Comparison of ENCODE assay signal across 15 cellular contexts in the genomic region with DNA sequence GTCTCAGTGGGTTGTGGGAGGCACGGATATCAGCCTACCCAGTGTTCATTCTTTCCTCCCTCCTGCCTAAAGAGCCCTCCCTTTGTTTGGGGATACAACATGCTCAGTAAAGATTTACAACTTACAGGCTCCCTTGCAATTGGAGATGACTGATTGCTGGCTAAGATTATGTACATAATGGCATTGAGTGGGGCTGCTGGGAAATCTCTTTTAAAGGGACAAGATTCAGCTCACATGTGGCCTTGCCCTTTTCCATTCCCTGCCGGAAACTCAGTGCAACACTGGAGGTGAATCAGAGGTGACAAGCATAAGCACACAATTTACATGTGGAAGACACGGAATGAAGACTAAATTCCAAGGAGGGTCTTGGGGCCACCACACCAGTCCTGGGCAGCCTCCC.
DNase-seq lines count a peak whose midpoint lies in the region; ATAC-seq and TF ChIP-seq lines count a peak whose summit lies in the region.
"Had no signal": no experiment of that assay in that cellular context is flagged by ENCODE, and none has a peak within 500 bp of the region (broad histone marks: within the 10 kb centered on the region; RNA-seq: fewer than 3 reads in every experiment).

No MANE protein-coding gene starts in this region.

- DNase-seq in NCI-H748 (lab: John Stamatoyannopoulos, UW; ENCODE audit: unreplicated experiment): peak; percentile 1
- no peak for DNase-seq in NCI-H748 treated with DMSO at 0.1 percent for 48 hours (lab: John Stamatoyannopoulos, UW)
- DNase-seq in GM23338 (ENCODE audit: low spot score): no peak
- DNase-seq in WTC11 (ENCODE audit: low spot score): no peak
- no peak for DNase-seq in neural progenitor cell (ENCODE audit: low spot score)
- no peak for DNase-seq in activated naive CD4-positive, alpha-beta T cell treated with anti-CD3 and anti-CD28 coated beads for 36 hours
- DNase-seq in mesendoderm: no peak
- DNase-seq: 8988T; Calu3; CD8-positive, alpha-beta T cell; DMS79 treated with DMSO at 0.1 percent for 48 hours; HCEC 1CT had no signal

- H3K36me3 ChIP-seq in GM23338 (ENCODE audit: insufficient read depth) (no peaks in the 10 kb centered on the region), neural progenitor cell (no peaks in the 10 kb centered on the region), mesendoderm (ENCODE audit: control insufficient read depth, insufficient read depth, low read length) (no peaks in the 10 kb centered on the region)
- H3K36me3 ChIP-seq: BLaER1 treated with 17β-estradiol and CSF1 and Interleukin-3, amounts not matched to agents 10 nM and 100 nM had no signal

- no peak overlapping the region for H2AK5ac ChIP-seq in mesendoderm (ENCODE audit: low read length)

- peak overlapping the region; percentile 56; the same call in 1 of the 2 replicates for H3K27ac Mint-ChIP-seq in GM23338
- peak overlapping the region; percentile 27; the same call in 1 of the 2 replicates for H3K27ac Mint-ChIP-seq in WTC11
- H3K27ac Mint-ChIP-seq in neural progenitor cell: no peak overlapping the region
- H3K27ac Mint-ChIP-seq in activated naive CD4-positive, alpha-beta T cell treated with anti-CD3 and anti-CD28 coated beads for 36 hours: no peak overlapping the region
- H3K27ac Mint-ChIP-seq: CD8-positive, alpha-beta T cell had no signal

- H3K18ac ChIP-seq in mesendoderm (ENCODE audit: low read length): no peak overlapping the region

- no peak overlapping the region for H3K56ac ChIP-seq in mesendoderm (ENCODE audit: low read length)

- ATAC-seq in GM23338: no peak
- ATAC-seq in WTC11: no peak
- ATAC-seq: CD8-positive, alpha-beta T cell; GM12878 had no signal

- no peaks in the 10 kb centered on the region for H3K79me2 ChIP-seq in GM23338 (replicated peaks; ENCODE audit: insufficient read depth)
- no peaks in the 10 kb centered on the region for H3K79me2 ChIP-seq in neural progenitor cell (ENCODE audit: low read depth)
- no peaks in the 10 kb centered on the region for H3K79me2 ChIP-seq in mesendoderm (ENCODE audit: control insufficient read depth, insufficient read depth, low read length)

- no peaks in the 10 kb centered on the region for H3K9me3 ChIP-seq in neural progenitor cell (ENCODE audit: low read depth)
- H3K9me3 ChIP-seq: BLaER1 treated with 17β-estradiol and CSF1 and Interleukin-3, amounts not matched to agents 10 nM and 100 nM had no signal

- no peak overlapping the region for H4K8ac ChIP-seq in mesendoderm (ENCODE audit: low read depth, low read length)

- TF ChIP-seq CTCF in GM23338 (conservative IDR thresholded peaks at IDR 0.05; ENCODE audit: low read depth in 2 of 2) (no peak), WTC11 (IDR thresholded peaks at IDR 0.05) (no peak), neural progenitor cell (IDR thresholded peaks at IDR 0.05) (no peak)

- H3K4me1 ChIP-seq in GM23338 (ENCODE audit: insufficient read depth) (no peaks in the 10 kb centered on the region), neural progenitor cell (no peaks in the 10 kb centered on the region), mesendoderm (ENCODE audit: control insufficient read depth, low read depth, low read length) (no peaks in the 10 kb centered on the region)
- H3K4me1 ChIP-seq: BLaER1 treated with 17β-estradiol and CSF1 and Interleukin-3, amounts not matched to agents 10 nM and 100 nM had no signal

- CTCF ChIA-PET in WTC11 (lab: Charles Lee): no interaction called here
- CTCF ChIA-PET in activated naive CD4-positive, alpha-beta T cell treated with anti-CD3 and anti-CD28 coated beads for 36 hours (lab: Charles Lee): interaction anchor here (0.7 kb wide), 1 partner anchor 9 kb away, joined by 3 read pairs; no protein-coding TSS in a partner anchor

- no peaks in the 10 kb centered on the region for H3K36me3 Mint-ChIP-seq in GM23338 (ENCODE audit: low read depth)
- no peaks in the 10 kb centered on the region for H3K36me3 Mint-ChIP-seq in WTC11
- no peaks in the 10 kb centered on the region for H3K36me3 Mint-ChIP-seq in neural progenitor cell
- H3K36me3 Mint-ChIP-seq in activated naive CD4-positive, alpha-beta T cell treated with anti-CD3 and anti-CD28 coated beads for 36 hours (ENCODE audit: low read depth): no peaks in the 10 kb centered on the region
- H3K36me3 Mint-ChIP-seq: CD8-positive, alpha-beta T cell had no signal

- H4K20me1 ChIP-seq in GM23338 (replicated peaks; ENCODE audit: insufficient read depth) (no peaks in the 10 kb centered on the region), neural progenitor cell (ENCODE audit: low read depth) (no peaks in the 10 kb centered on the region)
- H4K20me1 ChIP-seq: BLaER1 treated with 17β-estradiol and CSF1 and Interleukin-3, amounts not matched to agents 10 nM and 100 nM had no signal

- no peak overlapping the region for H4K5ac ChIP-seq in mesendoderm (ENCODE audit: low read length)

- H2BK5ac ChIP-seq in mesendoderm (ENCODE audit: low read length): no peak overlapping the region

- H3K9ac ChIP-seq in neural progenitor cell: no peak overlapping the region
- H3K9ac ChIP-seq in mesendoderm (ENCODE audit: low read length): no peak overlapping the region
- H3K9ac ChIP-seq: BLaER1 treated with 17β-estradiol and CSF1 and Interleukin-3, amounts not matched to agents 10 nM and 100 nM had no signal

- H3K4me1 Mint-ChIP-seq in GM23338 (peaks cover 3% of the 10 kb centered on the region; the same call in 1 of the 3 replicates), WTC11 (peaks cover 12% of the 10 kb centered on the region), neural progenitor cell (no peaks in the 10 kb centered on the region)
- H3K4me1 Mint-ChIP-seq in activated naive CD4-positive, alpha-beta T cell treated with anti-CD3 and anti-CD28 coated beads for 36 hours (ENCODE audit: low read depth): no peaks in the 10 kb centered on the region

- no peak overlapping the region for H3K4me3 Mint-ChIP-seq in GM23338
- H3K4me3 Mint-ChIP-seq in WTC11: no peak overlapping the region
- H3K4me3 Mint-ChIP-seq in neural progenitor cell: no peak overlapping the region
- H3K4me3 Mint-ChIP-seq in activated naive CD4-positive, alpha-beta T cell treated with anti-CD3 and anti-CD28 coated beads for 36 hours: no peak overlapping the region
- H3K4me3 Mint-ChIP-seq: CD8-positive, alpha-beta T cell had no signal

- H3F3A ChIP-seq in GM23338 (replicated peaks; ENCODE audit: low read depth) (no peaks in the 10 kb centered on the region), neural progenitor cell (ENCODE audit: low read depth) (no peaks in the 10 kb centered on the region)

- intact Hi-C loops in activated naive CD4-positive, alpha-beta T cell treated with anti-CD3 and anti-CD28 coated beads for 36 hours (cut with micrococcal nuclease): no loop called here

- no peak overlapping the region for H2BK120ac ChIP-seq in mesendoderm (ENCODE audit: low read depth, low read length)

- WGBS in mesendoderm (ENCODE audit: extremely low coverage, insufficient coverage, low lambda C conversion rate): no CpG with 5 or more reads among the region's 3 CpGs

- no peaks in the 10 kb centered on the region for H3K9me2 ChIP-seq in GM23338 (ENCODE audit: insufficient read depth)

- no peak overlapping the region for H2BK15ac ChIP-seq in mesendoderm (replicated peaks; ENCODE audit: low read depth)

- H3K79me1 ChIP-seq in mesendoderm (ENCODE audit: low read length): no peaks in the 10 kb centered on the region

- H3K9me3 Mint-ChIP-seq in GM23338 (no peaks in the 10 kb centered on the region), WTC11 (no peaks in the 10 kb centered on the region), neural progenitor cell (no peaks in the 10 kb centered on the region)
- H3K9me3 Mint-ChIP-seq in activated naive CD4-positive, alpha-beta T cell treated with anti-CD3 and anti-CD28 coated beads for 36 hours: no peaks in the 10 kb centered on the region
- H3K9me3 Mint-ChIP-seq: CD8-positive, alpha-beta T cell had no signal

- no peaks in the 10 kb centered on the region for H3K27me3 Mint-ChIP-seq in GM23338 (ENCODE audit: insufficient read depth, low read depth, poor library complexity)
- no peaks in the 10 kb centered on the region for H3K27me3 Mint-ChIP-seq in WTC11 (ENCODE audit: low read depth)
- H3K27me3 Mint-ChIP-seq in neural progenitor cell (ENCODE audit: insufficient read depth, low read depth): peaks cover under 1% of the 10 kb centered on the region
- H3K27me3 Mint-ChIP-seq in activated naive CD4-positive, alpha-beta T cell treated with anti-CD3 and anti-CD28 coated beads for 36 hours (ENCODE audit: low read depth): peaks cover 14% of the 10 kb centered on the region

- H3K27ac ChIP-seq in GM23338 (ENCODE audit: low read depth) (no peak overlapping the region), neural progenitor cell (no peak overlapping the region), mesendoderm (ENCODE audit: low read depth, low read length) (no peak overlapping the region)
- H3K27ac ChIP-seq: BLaER1 treated with 17β-estradiol and CSF1 and Interleukin-3, amounts not matched to agents 10 nM and 100 nM; HL-60 had no signal

- no peak overlapping the region for H3K4me3 ChIP-seq in GM23338
- no peak overlapping the region for H3K4me3 ChIP-seq in neural progenitor cell
- H3K4me3 ChIP-seq in mesendoderm (ENCODE audit: low read length): no peak overlapping the region
- H3K4me3 ChIP-seq: BLaER1 treated with 17β-estradiol and CSF1 and Interleukin-3, amounts not matched to agents 10 nM and 100 nM; GM12878 had no signal

- H3K23ac ChIP-seq in mesendoderm (ENCODE audit: low read length): no peak overlapping the region

- H3K4me2 ChIP-seq in GM23338 (no peak overlapping the region), neural progenitor cell (no peak overlapping the region), mesendoderm (ENCODE audit: low read length) (no peak overlapping the region)
- H3K4me2 ChIP-seq: BLaER1 treated with 17β-estradiol and CSF1 and Interleukin-3, amounts not matched to agents 10 nM and 100 nM had no signal

- H3K27me3 ChIP-seq in GM23338 (ENCODE audit: insufficient read depth) (no peaks in the 10 kb centered on the region), neural progenitor cell (no peaks in the 10 kb centered on the region), mesendoderm (ENCODE audit: insufficient read depth, low read length, poor library complexity) (no peaks in the 10 kb centered on the region)
- H3K27me3 ChIP-seq: BLaER1 treated with 17β-estradiol and CSF1 and Interleukin-3, amounts not matched to agents 10 nM and 100 nM had no signal

- POLR2A ChIA-PET in WTC11 (lab: Charles Lee): no interaction called here

- no peak overlapping the region for H3K4ac ChIP-seq in mesendoderm (ENCODE audit: low read depth, low read length)

- H2AFZ ChIP-seq in GM23338 (peak overlapping the region; percentile 35; the same call in 1 of the 2 replicates), neural progenitor cell (replicated peaks) (peak overlapping the region; percentile 28)

Comparison
In these comparisons a context has a peak if more than half of its experiments do, and no peak if none do; other contexts are left out.
1. H3K27ac Mint-ChIP-seq: peak in GM23338 (single experiment) and WTC11 (single experiment); none in neural progenitor cell (single experiment) and activated naive CD4-positive, alpha-beta T cell treated with anti-CD3 and anti-CD28 coated beads for 36 hours (single experiment).